19 cellular contexts compared by ENCODE assay signal in genomic region chrX:1577845-1578244, GRCh38. TPM values are rescaled to one million over a fixed set of nuclear protein-coding genes. Genes with fewer than 3 reads are reported as not detected.
DNase-seq lines count a peak whose midpoint lies in the region; ATAC-seq and TF ChIP-seq lines count a peak whose summit lies in the region.
"Had no signal": no experiment of that assay in that cellular context is flagged by ENCODE, and none has a peak within 500 bp of the region (broad histone marks: within the 10 kb centered on the region; RNA-seq: fewer than 3 reads in every experiment).

No MANE protein-coding gene starts in this region.

- H3K4me3 ChIP-seq in HEK293 (ENCODE audit: low read depth, low read length), result no peak overlapping the region
- H3K4me3 ChIP-seq in tibial nerve, result no peak overlapping the region
- H3K4me3 ChIP-seq: GM23248 had no signal

- H3K36me3 Mint-ChIP-seq in CD4-positive, alpha-beta T cell (ENCODE audit: low read depth), result no peaks in the 10 kb centered on the region
- no peaks in the 10 kb centered on the region for H3K36me3 Mint-ChIP-seq in activated T-helper 2 cell treated with anti-CD3 and anti-CD28 coated beads, Interferon-gamma antibody, Interleukin-2, Interleukin-4, amounts not matched to agents 10 μg/mL and 5 μg/mL and 100 μg/mL, durations not matched to agents 14 hours and 24 hours and 36 hours (ENCODE audit: low read depth)
- H3K36me3 Mint-ChIP-seq: CD8-positive, alpha-beta T cell had no signal

- H3K4me3 Mint-ChIP-seq in CD4-positive, alpha-beta T cell, result no peak overlapping the region
- no peak overlapping the region for H3K4me3 Mint-ChIP-seq in activated T-helper 2 cell treated with anti-CD3 and anti-CD28 coated beads, Interferon-gamma antibody, Interleukin-2, Interleukin-4, amounts not matched to agents 10 μg/mL and 5 μg/mL and 100 μg/mL, durations not matched to agents 14 hours and 24 hours and 36 hours (ENCODE audit: low read depth)
- H3K4me3 Mint-ChIP-seq: B cell; CD8-positive, alpha-beta T cell had no signal

- no peak for TF ChIP-seq CTCF in CD4-positive, alpha-beta T cell (IDR thresholded peaks at IDR 0.05)
- no peak for TF ChIP-seq CTCF in HEK293 (tag by site-specific recombination; IDR thresholded peaks at IDR 0.05)
- TF ChIP-seq CTCF in tibial nerve (IDR thresholded peaks at IDR 0.05), result no peak

- CTCF ChIA-PET in CD4-positive, alpha-beta T cell (lab: Charles Lee), result no interaction called here
- CTCF ChIA-PET in HEK293 (lab: Yijun Ruan, JAX), result no interaction called here

- H3K9me3 Mint-ChIP-seq in CD4-positive, alpha-beta T cell, result no peaks in the 10 kb centered on the region
- H3K9me3 Mint-ChIP-seq in activated T-helper 2 cell treated with anti-CD3 and anti-CD28 coated beads, Interferon-gamma antibody, Interleukin-2, Interleukin-4, amounts not matched to agents 10 μg/mL and 5 μg/mL and 100 μg/mL, durations not matched to agents 14 hours and 24 hours and 36 hours, result no peaks in the 10 kb centered on the region
- H3K9me3 Mint-ChIP-seq: CD8-positive, alpha-beta T cell had no signal

- no peak for ATAC-seq in CD4-positive, alpha-beta T cell (ENCODE audit: poor library complexity)
- no peak for ATAC-seq in HG02970 (IDR thresholded peaks at IDR 0.05; ENCODE audit: low FRiP score, unreplicated experiment)
- ATAC-seq: CD8-positive, alpha-beta T cell had no signal

- TF ChIP-seq EP300 in tibial nerve (IDR thresholded peaks at IDR 0.05), result no peak

- no peak overlapping the region for H3K27ac Mint-ChIP-seq in CD4-positive, alpha-beta T cell
- no peak overlapping the region for H3K27ac Mint-ChIP-seq in activated T-helper 2 cell treated with anti-CD3 and anti-CD28 coated beads, Interferon-gamma antibody, Interleukin-2, Interleukin-4, amounts not matched to agents 10 μg/mL and 5 μg/mL and 100 μg/mL, durations not matched to agents 14 hours and 24 hours and 36 hours
- H3K27ac Mint-ChIP-seq: CD8-positive, alpha-beta T cell had no signal

- no peak for TF ChIP-seq POLR2A in tibial nerve (IDR thresholded peaks at IDR 0.05)

- no peaks in the 10 kb centered on the region for H3K27me3 ChIP-seq in CD4-positive, alpha-beta T cell (ENCODE audit: control insufficient read depth, insufficient read depth, low read length)
- H3K27me3 ChIP-seq in tibial nerve, result no peaks in the 10 kb centered on the region

- no peaks in the 10 kb centered on the region for H3K27me3 Mint-ChIP-seq in CD4-positive, alpha-beta T cell
- no peaks in the 10 kb centered on the region for H3K27me3 Mint-ChIP-seq in activated T-helper 2 cell treated with anti-CD3 and anti-CD28 coated beads, Interferon-gamma antibody, Interleukin-2, Interleukin-4, amounts not matched to agents 10 μg/mL and 5 μg/mL and 100 μg/mL, durations not matched to agents 14 hours and 24 hours and 36 hours (ENCODE audit: low read depth)
- H3K27me3 Mint-ChIP-seq: B cell had no signal

- H3K4me1 ChIP-seq in HEK293 (ENCODE audit: control insufficient read depth, insufficient read depth, low read length) (no peaks in the 10 kb centered on the region), tibial nerve (no peaks in the 10 kb centered on the region)

- no peak for DNase-seq in CD4-positive, alpha-beta T cell
- DNase-seq in activated T-helper 2 cell treated with anti-CD3 and anti-CD28 coated beads, Interferon-gamma antibody, Interleukin-2, Interleukin-4, amounts not matched to agents 10 μg/mL and 5 μg/mL and 100 μg/mL, durations not matched to agents 14 hours and 24 hours and 36 hours (ENCODE audit: low spot score), result peak; percentile 1
- peak; percentile 3 for DNase-seq in stimulated activated CD8-positive, alpha-beta memory T cell treated with anti-CD3 and anti-CD28 coated beads, Interleukin-4, amount 100 ng/mL, for 48 hours
- no peak for DNase-seq in activated naive CD4-positive, alpha-beta T cell (lab: John Stamatoyannopoulos, UW)
- no peak for DNase-seq in tibial nerve (ENCODE audit: low spot score in 2 of 2)
- DNase-seq: C1 segment of cervical spinal cord, COR-L47, DMS153, DMS79 treated with DMSO at 0.1 percent for 48 hours, GDM1, GM23248, H7, IMR-90, KBM-7 had no signal

- H3K36me3 ChIP-seq in HEK293 (ENCODE audit: control insufficient read depth in 2 of 2, insufficient read depth in 1 of 2, low read length in 2 of 2) (no peaks in the 10 kb centered on the region), tibial nerve (no peaks in the 10 kb centered on the region)

- WGBS in tibial nerve, 2 donors, result 51 to 66% methylated on average over 2 of the region's 2 CpGs

- peaks cover 12% of the 10 kb centered on the region for H3K4me1 Mint-ChIP-seq in CD4-positive, alpha-beta T cell (ENCODE audit: low read depth)
- H3K4me1 Mint-ChIP-seq in activated T-helper 2 cell treated with anti-CD3 and anti-CD28 coated beads, Interferon-gamma antibody, Interleukin-2, Interleukin-4, amounts not matched to agents 10 μg/mL and 5 μg/mL and 100 μg/mL, durations not matched to agents 14 hours and 24 hours and 36 hours (ENCODE audit: low read depth), result peaks cover 8% of the 10 kb centered on the region

- peak overlapping the region; percentile 23 for H3K27ac ChIP-seq in CD4-positive, alpha-beta T cell (ENCODE audit: low read depth, low read length)
- H3K27ac ChIP-seq in HEK293 (ENCODE audit: extremely low read depth, low read depth, low read length), result no peak overlapping the region
- no peak overlapping the region for H3K27ac ChIP-seq in tibial nerve
- H3K27ac ChIP-seq: GM23248, HL-60 had no signal

- POLR2A ChIA-PET in CD4-positive, alpha-beta T cell (lab: Charles Lee), result no interaction called here
- POLR2A ChIA-PET in HEK293 (lab: Yijun Ruan, JAX), result no interaction called here

- intact Hi-C loops in CD4-positive, alpha-beta T cell (cut with DNase I, micrococcal nuclease), result loop anchor here in 1 of 2 experiments (2.0 kb wide), 2 partner anchors 23 to 41 kb away; partner anchors contain the start of gene P2RY8
- intact Hi-C loops in activated T-helper 2 cell treated with anti-CD3 and anti-CD28 coated beads, Interferon-gamma antibody, Interleukin-2, Interleukin-4, amounts not matched to agents 10 μg/mL and 5 μg/mL and 100 μg/mL, durations not matched to agents 14 hours and 24 hours and 36 hours (cut with micrococcal nuclease), result no loop called here

- no peaks in the 10 kb centered on the region for H3K9me3 ChIP-seq in CD4-positive, alpha-beta T cell (ENCODE audit: control insufficient read depth, low read length)
- no peaks in the 10 kb centered on the region for H3K9me3 ChIP-seq in HEK293 (ENCODE audit: control insufficient read depth, insufficient read depth, low read depth, low read length)
- no peaks in the 10 kb centered on the region for H3K9me3 ChIP-seq in tibial nerve

TF ChIP-seq in HEK293, 187 proteins besides CTCF, POLR2A, EP300 and RAD21 (continues in another document):
- TF ChIP-seq ZNF223 (tag by site-specific recombination; IDR thresholded peaks at IDR 0.05) (no peak), ZNF501 (tag by site-specific recombination; IDR thresholded peaks at IDR 0.05) (no peak), ZNF169 (tag by site-specific recombination; IDR thresholded peaks at IDR 0.05) (no peak), OVOL3 (tag by site-specific recombination; IDR thresholded peaks at IDR 0.05) (no peak), ZNF146 (tag by site-specific recombination; IDR thresholded peaks at IDR 0.05) (no peak), ZNF140 (tag by site-specific recombination; IDR thresholded peaks at IDR 0.05) (no peak), ZNF658 (tag by site-specific recombination; IDR thresholded peaks at IDR 0.05) (no peak), AEBP2 (tag by site-specific recombination; IDR thresholded peaks at IDR 0.05; ENCODE audit: borderline replicate concordance) (no peak), ZNF670 (tag by site-specific recombination; IDR thresholded peaks at IDR 0.05; ENCODE audit: low read depth) (no peak), ZNF391 (tag by site-specific recombination; IDR thresholded peaks at IDR 0.05; ENCODE audit: borderline replicate concordance, low read depth) (no peak), ZXDB (tag by site-specific recombination; IDR thresholded peaks at IDR 0.05) (no peak), ZNF366 (tag by site-specific recombination; conservative IDR thresholded peaks at IDR 0.05) (peak; percentile 69; the same call in 1 of the 2 replicates), BCL11B (tag by site-specific recombination; IDR thresholded peaks at IDR 0.05; ENCODE audit: low read depth) (no peak), ZBTB17 (tag by site-specific recombination; IDR thresholded peaks at IDR 0.05) (peak; percentile 72), ZNF560 (tag by site-specific recombination; IDR thresholded peaks at IDR 0.05; ENCODE audit: borderline replicate concordance) (0 out of 2 replicates have a peak, but pooled peaks have one; percentile 6), ZNF585B (tag by site-specific recombination; IDR thresholded peaks at IDR 0.05) (no peak), ZSCAN16 (tag by site-specific recombination; IDR thresholded peaks at IDR 0.05) (no peak), ZNF2 (tag by site-specific recombination; IDR thresholded peaks at IDR 0.05) (no peak)

RNA-seq across cellular contexts. Expression of gene AKAP17A, which starts 13.6 kb away (rescaled TPM):
- total RNA-seq in CD4-positive, alpha-beta T cell, result 100 to 1,000 TPM; 143 to 149 TPM
- 67.4 and 67.6 TPM in 2 replicates for total RNA-seq in activated T-helper 2 cell treated with anti-CD3 and anti-CD28 coated beads, Interferon-gamma antibody, Interleukin-2, Interleukin-4, amounts not matched to agents 10 μg/mL and 5 μg/mL and 100 μg/mL, durations not matched to agents 14 hours and 24 hours and 36 hours
- total RNA-seq in tibial nerve, result 100 to 1,000 TPM in 1 of 4 donors, 10 to 100 TPM in 3; 58.3 to 139 (median 72.6) TPM

RNA-seq across cellular contexts. Expression of gene ASMT, which starts 37.0 kb away (rescaled TPM):
- total RNA-seq in CD4-positive, alpha-beta T cell, result under 1 TPM; 0.36 to 0.50 TPM
- total RNA-seq in activated T-helper 2 cell treated with anti-CD3 and anti-CD28 coated beads, Interferon-gamma antibody, Interleukin-2, Interleukin-4, amounts not matched to agents 10 μg/mL and 5 μg/mL and 100 μg/mL, durations not matched to agents 14 hours and 24 hours and 36 hours, result not detected in 2 replicates
- 1 to 10 TPM in 1 of 4 donors, under 1 TPM in 1, not detected in 2; 0.63 to 4.7 TPM for total RNA-seq in tibial nerve
- total RNA-seq: B cell, GM23248, IMR-90 had no signal

RNA-seq across cellular contexts. Expression of gene P2RY8, which starts 40.9 kb away (rescaled TPM):
- 100 to 1,000 TPM; 139 TPM for total RNA-seq in CD4-positive, alpha-beta T cell
- 33.1 and 34.5 TPM in 2 replicates for total RNA-seq in activated T-helper 2 cell treated with anti-CD3 and anti-CD28 coated beads, Interferon-gamma antibody, Interleukin-2, Interleukin-4, amounts not matched to agents 10 μg/mL and 5 μg/mL and 100 μg/mL, durations not matched to agents 14 hours and 24 hours and 36 hours
- total RNA-seq in tibial nerve, result 1 to 10 TPM in 3 of 4 donors, under 1 TPM in 1; 0.84 to 2.8 (median 1.2) TPM
- total RNA-seq: GM23248, IMR-90 had no signal

Comparison
In these comparisons a context has a peak if more than half of its experiments do, and no peak if none do; other contexts are left out.
1. DNase-seq: peak in activated T-helper 2 cell treated with anti-CD3 and anti-CD28 coated beads, Interferon-gamma antibody, Interleukin-2, Interleukin-4, amounts not matched to agents 10 μg/mL and 5 μg/mL and 100 μg/mL, durations not matched to agents 14 hours and 24 hours and 36 hours (single experiment) and stimulated activated CD8-positive, alpha-beta memory T cell treated with anti-CD3 and anti-CD28 coated beads, Interleukin-4, amount 100 ng/mL, for 48 hours (single experiment); none in CD4-positive, alpha-beta T cell (0 of 10), activated naive CD4-positive, alpha-beta T cell (0 of 4) and tibial nerve (0 of 2).